Comparison of ENCODE assay signal across 16 cellular contexts in the genomic region with DNA sequence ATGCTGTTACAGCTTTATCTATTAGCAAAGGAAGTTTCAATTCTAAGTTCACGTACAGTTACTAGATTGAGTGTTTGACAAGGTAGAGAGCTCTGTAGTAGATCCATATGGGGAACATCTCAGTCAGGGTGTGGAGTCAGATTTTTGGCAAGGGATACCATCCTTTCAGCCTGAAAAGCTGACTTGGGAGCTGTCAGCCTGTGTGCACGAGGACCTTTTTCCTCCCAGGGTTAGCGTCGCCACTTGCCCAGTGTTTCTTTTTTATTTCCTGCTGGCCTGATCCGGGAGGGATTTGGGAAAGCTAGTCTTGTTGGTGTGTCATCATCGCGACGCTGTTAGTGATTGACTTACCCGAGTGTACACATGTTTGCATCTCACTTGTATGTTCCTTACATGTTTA. TPM values are rescaled to one million over a fixed set of nuclear protein-coding genes. Genes with fewer than 3 reads are reported as not detected.
DNase-seq lines count a peak whose midpoint lies in the region; ATAC-seq, FAIRE-seq and TF ChIP-seq lines count a peak whose summit lies in the region.
"Had no signal": no experiment of that assay in that cellular context is flagged by ENCODE, and none has a peak within 500 bp of the region (broad histone marks: within the 10 kb centered on the region; RNA-seq: fewer than 3 reads in every experiment).

No MANE protein-coding gene starts in this region.

- DNase-seq in HepG2 (ENCODE audit: low spot score) (no peak), right lobe of liver (no peak), left ventricle myocardium superior (no peak), osteoblast (ENCODE audit: insufficient read length, low spot score, missing footprints) (no peak), RCC 7860 (ENCODE audit: low spot score) (no peak), NCI-H187 (lab: John Stamatoyannopoulos, UW) (no peak)
- no peak for DNase-seq in CD4-positive, alpha-beta memory T cell
- DNase-seq in stimulated activated CD4-positive, alpha-beta T cell treated with anti-CD3 and anti-CD28 coated beads, Interleukin-1b, Interleukin-23, amount 100 ng/mL, for 48 hours = no peak
- DNase-seq: KG1, NCI-H146, NCI-H2081 treated with DMSO at 0.1 percent for 48 hours, NCI-H510A treated with DMSO at 0.1 percent for 48 hours, NCI-H82, PC-9 had no signal

- no peak overlapping the region for H3K4me3 ChIP-seq in HepG2 (replicated peaks in 1 of 3; ENCODE audit: insufficient read depth in 1 of 3, low read depth in 2 of 3, low read length in 3 of 3)
- H3K4me3 ChIP-seq in right lobe of liver = no peak overlapping the region
- no peak overlapping the region for H3K4me3 ChIP-seq in osteoblast (ENCODE audit: insufficient read depth, low read length)
- no peak overlapping the region for H3K4me3 ChIP-seq in CD4-positive, alpha-beta memory T cell (ENCODE audit: low read length in 2 of 2)
- H3K4me3 ChIP-seq: A549, PC-9 had no signal

- WGBS in HepG2 (ENCODE audit: low lambda C conversion rate) = 89% methylated on average over 9 of the region's 9 CpGs
- 74% methylated on average over 8 of the region's 9 CpGs for WGBS in right lobe of liver (ENCODE audit: insufficient coverage, low coverage, low lambda C conversion rate, missing lambda C conversion rate)

- no peak overlapping the region for H3K9ac ChIP-seq in HepG2 (ENCODE audit: insufficient read depth, low read depth, low read length)

- no peak for TF ChIP-seq POLR2A in HepG2 (IDR thresholded peaks at IDR 0.05; ENCODE audit: insufficient read depth in 1 of 2, low read depth in 2 of 2, low read length in 2 of 2)
- TF ChIP-seq POLR2A in right lobe of liver (IDR thresholded peaks at IDR 0.05) = no peak

- TF ChIP-seq CTCF in HepG2 (CRISPR knock-in tag; IDR thresholded peaks at IDR 0.05) (no peak), right lobe of liver (IDR thresholded peaks at IDR 0.05) (no peak), osteoblast (IDR thresholded peaks at IDR 0.05; ENCODE audit: extremely low read depth, low read depth, low read length) (no peak)

- H3K9me3 Mint-ChIP-seq in CD4-positive, alpha-beta memory T cell = peaks cover 0 to 1% (median 0%) of the 10 kb centered on the region in 8 donors

- no TSS peak for BruUV-seq in HepG2 (replicated peaks; lab: Mats Ljungman, UMichigan)

- TF ChIP-seq RAD21 in HepG2 (CRISPR knock-in tag; IDR thresholded peaks at IDR 0.05) = no peak

- peak overlapping the region; percentile 8 for H3K27ac ChIP-seq in HepG2 (ENCODE audit: extremely low read length, insufficient read depth, low read length)
- H3K27ac ChIP-seq in right lobe of liver = no peak overlapping the region
- no peak overlapping the region for H3K27ac ChIP-seq in osteoblast (ENCODE audit: low read depth, low read length)
- no peak overlapping the region for H3K27ac ChIP-seq in CD4-positive, alpha-beta memory T cell (ENCODE audit: low read depth, low read length)
- H3K27ac ChIP-seq: A549, PC-9 had no signal

- H3K79me2 ChIP-seq in HepG2 (ENCODE audit: insufficient read depth, low read length) (no peaks in the 10 kb centered on the region), osteoblast (ENCODE audit: insufficient read depth, low read length) (no peaks in the 10 kb centered on the region)

- TF ChIP-seq EP300 in HepG2 (IDR thresholded peaks at IDR 0.05; ENCODE audit: low read depth in 2 of 2, low read length in 2 of 2) = no peak
- TF ChIP-seq EP300 in HepG2 (CRISPR knock-in tag; IDR thresholded peaks at IDR 0.05; ENCODE audit: borderline replicate concordance) = no peak

- H3K27me3 Mint-ChIP-seq in CD4-positive, alpha-beta memory T cell = no peaks in the 10 kb centered on the region

- in situ Hi-C loops in HepG2 (cut with HindIII; ENCODE audit: extremely low pct_ligation_motif_present, low pct_unique_long_range_greater_than_20kb) = loop anchor here (10.0 kb wide), 1 partner anchor 356 kb away; no protein-coding TSS in a partner anchor

- H3K4me1 ChIP-seq in HepG2 (ENCODE audit: insufficient read depth, low read length) (peaks cover 58% of the 10 kb centered on the region), right lobe of liver (peaks cover 0 to 7% (median 0%) of the 10 kb centered on the region in 4 donors), osteoblast (ENCODE audit: insufficient read depth, low read length) (peaks cover 7% of the 10 kb centered on the region)
- H3K4me1 ChIP-seq in CD4-positive, alpha-beta memory T cell (ENCODE audit: insufficient read depth, low read length) = no peaks in the 10 kb centered on the region

- intact Hi-C loops in HepG2 (cut with micrococcal nuclease; ENCODE audit: unreplicated experiment) (loop anchor here (1.0 to 10.0 kb wide), 2 partner anchors 30 to 56 kb away; a partner anchor contains a TSS), right lobe of liver (cut with DNase I) (loop anchor here (10.0 kb wide), 1 partner anchor 106 kb away; no protein-coding TSS in a partner anchor), left ventricle myocardium superior (cut with micrococcal nuclease) (loop anchor here (5.0 kb wide), 1 partner anchor 108 kb away; no protein-coding TSS in a partner anchor)
- intact Hi-C loops in CD4-positive, alpha-beta memory T cell (cut with micrococcal nuclease) = no loop called here

- H3K36me3 ChIP-seq in HepG2 (replicated peaks in 1 of 2; ENCODE audit: control insufficient read depth in 1 of 2, insufficient read depth in 2 of 2, low read length in 2 of 2) (no peaks in the 10 kb centered on the region), right lobe of liver (no peaks in the 10 kb centered on the region), osteoblast (ENCODE audit: insufficient read depth, low read length) (no peaks in the 10 kb centered on the region)
- H3K36me3 ChIP-seq in CD4-positive, alpha-beta memory T cell (ENCODE audit: insufficient read depth, low read length) = no peaks in the 10 kb centered on the region

- H3K27me3 ChIP-seq in HepG2 (ENCODE audit: control insufficient read depth in 1 of 2, insufficient read depth in 2 of 2, low read length in 2 of 2) (no peaks in the 10 kb centered on the region), right lobe of liver (no peaks in the 10 kb centered on the region), osteoblast (ENCODE audit: insufficient read depth, low read length) (peaks cover 6% of the 10 kb centered on the region)
- H3K27me3 ChIP-seq in CD4-positive, alpha-beta memory T cell (ENCODE audit: insufficient read depth, low read length) = no peaks in the 10 kb centered on the region

- H3K36me3 Mint-ChIP-seq in CD4-positive, alpha-beta memory T cell = peaks cover 10 to 29% of the 10 kb centered on the region in 2 donors

- H3K4me2 ChIP-seq in HepG2 (ENCODE audit: low read depth, low read length) = no peak overlapping the region
- no peak overlapping the region for H3K4me2 ChIP-seq in osteoblast (ENCODE audit: insufficient read depth, low read length)
- H3K4me2 ChIP-seq: A549, PC-9 had no signal

- H3K4me1 Mint-ChIP-seq in CD4-positive, alpha-beta memory T cell = peaks cover 0 to 7% (median 0%) of the 10 kb centered on the region in 4 donors

- no peaks in the 10 kb centered on the region for H3K9me3 ChIP-seq in HepG2 (ENCODE audit: low read length)
- H3K9me3 ChIP-seq in right lobe of liver = no peaks in the 10 kb centered on the region
- H3K9me3 ChIP-seq in osteoblast (ENCODE audit: low read depth, low read length) = no peaks in the 10 kb centered on the region
- H3K9me3 ChIP-seq in CD4-positive, alpha-beta memory T cell (ENCODE audit: control insufficient read depth in 1 of 2, low read length in 2 of 2) = no peaks in the 10 kb centered on the region
- H3K9me3 ChIP-seq: A549 had no signal

- H4K20me1 ChIP-seq in HepG2 (ENCODE audit: insufficient read depth, low read length) = no peaks in the 10 kb centered on the region
- no peaks in the 10 kb centered on the region for H4K20me1 ChIP-seq in osteoblast (ENCODE audit: insufficient read depth, low read length)

- CTCF ChIA-PET in HepG2 (lab: Yijun Ruan, JAX; ENCODE audit: low intra/inter-chr PET ratio, low total read pairs) = no interaction called here
- CTCF ChIA-PET in CD4-positive, alpha-beta memory T cell (lab: Charles Lee; ENCODE audit: partially characterized antibody) = interaction anchor here (1.1 kb wide), 1 partner anchor 12 kb away, joined by 3 read pairs; no protein-coding TSS in a partner anchor

- POLR2A ChIA-PET in HepG2 (lab: Yijun Ruan, JAX) = interaction anchor here (1.1 to 1.6 kb wide), 2 partner anchors 29 to 377 kb away, joined by 6 read pairs; a partner anchor contains a TSS
- POLR2A ChIA-PET in CD4-positive, alpha-beta memory T cell (lab: Charles Lee; ENCODE audit: partially characterized antibody) = interaction anchor here (1.1 kb wide), 1 partner anchor 8 kb away, joined by 3 read pairs; no protein-coding TSS in a partner anchor

- H2AFZ ChIP-seq in HepG2 (ENCODE audit: low read length) (no peak overlapping the region), osteoblast (ENCODE audit: low read length) (peak overlapping the region; percentile 57)
- H2AFZ ChIP-seq: PC-9 had no signal

- no peak for FAIRE-seq in HepG2 (lab: Jason Lieb, UNC)
- FAIRE-seq in RCC 7860 (lab: Jason Lieb, UNC) = no peak
- FAIRE-seq: A549, H1 had no signal

- ATAC-seq in HepG2 = no peak
- ATAC-seq in right lobe of liver = no peak
- peak; percentile 64 for ATAC-seq in left ventricle myocardium superior
- ATAC-seq: A549 had no signal

- H3K4me3 Mint-ChIP-seq in CD4-positive, alpha-beta memory T cell = no peak overlapping the region

- no peak overlapping the region for H3K27ac Mint-ChIP-seq in CD4-positive, alpha-beta memory T cell

RNA-seq across cellular contexts. Expression of a gene that starts 29.5 kb away (rescaled TPM):
- total RNA-seq in HepG2 (2016; rRNA removed; fragmentation: Illumina TruSeq; extraction: Trizol) = 37.4 and 38.4 TPM in 2 replicates
- 28.6 and 30.1 TPM in 2 replicates for total RNA-seq in HepG2 (2016; cell fraction: cytosol; rRNA removed; fragmentation: Illumina TruSeq; extraction: Trizol; ENCODE audit: low read depth)
- total RNA-seq in HepG2 (2016; cell fraction: insoluble cytoplasmic fraction; rRNA removed; fragmentation: Illumina TruSeq; extraction: Trizol) = 33.0 and 44.5 TPM in 2 replicates
- total RNA-seq in HepG2 (2016; cell fraction: membrane; rRNA removed; fragmentation: Illumina TruSeq; extraction: Trizol) = 27.1 and 28.3 TPM in 2 replicates
- 57.3 and 68.9 TPM in 2 replicates for total RNA-seq in HepG2 (2016; cell fraction: nucleus; rRNA removed; fragmentation: Illumina TruSeq; extraction: Trizol)
- polyA plus RNA-seq in HepG2 (2011; rRNA removed) = 9.1 and 9.2 TPM in 2 replicates
- polyA plus RNA-seq in HepG2 (2011; cell fraction: cytosol; rRNA removed) = 10.3 and 11.0 TPM in 2 replicates
- 13.4 and 16.3 TPM in 2 replicates for polyA plus RNA-seq in HepG2 (2011; cell fraction: nucleus; rRNA removed)
- 12.3 and 16.1 TPM in 2 replicates for polyA plus RNA-seq in HepG2 (2012)
- 19.9 and 21.6 TPM in 2 replicates for polyA plus RNA-seq in HepG2 (2016; cell fraction: cytosol; fragmentation: Illumina TruSeq; extraction: Trizol; ENCODE audit: low read depth)
- polyA plus RNA-seq in HepG2 (2016; cell fraction: insoluble cytoplasmic fraction; fragmentation: Illumina TruSeq; extraction: Trizol; ENCODE audit: low read depth) = 30.1 and 30.5 TPM in 2 replicates
- 18.9 and 20.9 TPM in 2 replicates for polyA plus RNA-seq in HepG2 (2016; cell fraction: membrane; fragmentation: Illumina TruSeq; extraction: Trizol; ENCODE audit: low read depth)
- 21.5 and 23.3 TPM in 2 replicates for polyA plus RNA-seq in HepG2 (2016; cell fraction: nucleus; fragmentation: Illumina TruSeq; extraction: Trizol; ENCODE audit: insufficient read depth, low read depth)
- 10.8 and 21.8 TPM in 2 replicates for polyA minus RNA-seq in HepG2 (2011; rRNA and poly(A)+ RNA removed; ENCODE audit: low replicate concordance)
- 7.3 and 12.1 TPM in 2 replicates for polyA minus RNA-seq in HepG2 (2011; cell fraction: cytosol; rRNA and poly(A)+ RNA removed)
- 38.3 and 50.0 TPM in 2 replicates for polyA minus RNA-seq in HepG2 (2011; cell fraction: nucleus; rRNA and poly(A)+ RNA removed)
- total RNA-seq in right lobe of liver = 10 to 100 TPM; 13.0 to 24.3 (median 16.5) TPM
- 12.8 TPM for total RNA-seq in left ventricle myocardium superior
- total RNA-seq in osteoblast = 23.3 and 23.9 TPM in 2 replicates
- total RNA-seq in CD4-positive, alpha-beta memory T cell = 10 to 100 TPM; 21.9 to 23.1 TPM
- 10 to 100 TPM; 10.4 to 13.2 TPM for polyA plus RNA-seq in CD4-positive, alpha-beta memory T cell
